20 cellular contexts compared by ENCODE assay signal in genomic region chr1:240786880-240787279, GRCh38.
A peak's percentile ranks its signal among the peaks of the same experiment; 100 is the strongest.
DNase-seq lines count a peak whose midpoint lies in the region; ATAC-seq, FAIRE-seq and TF ChIP-seq lines count a peak whose summit lies in the region.
"Had no signal": no experiment of that assay in that cellular context is flagged by ENCODE, and none has a peak within 500 bp of the region (broad histone marks: within the 10 kb centered on the region; RNA-seq: fewer than 3 reads in every experiment).

No MANE protein-coding gene starts in this region.

- CTCF ChIA-PET in Caco-2 (lab: Charles Lee): no interaction called here
- CTCF ChIA-PET in SK-N-SH (lab: Yijun Ruan, JAX): no interaction called here
- CTCF ChIA-PET in endothelial cell of umbilical vein (lab: Charles Lee): interaction anchor here (1.0 to 1.5 kb wide), 3 partner anchors 10 to 34 kb away, joined by 3 to 4 read pairs (median 3); no protein-coding TSS in a partner anchor

- H3K9me2 ChIP-seq in GM23248 (ENCODE audit: insufficient read depth) (no peaks in the 10 kb centered on the region), SK-N-SH (no peaks in the 10 kb centered on the region)

- H3K27me3 ChIP-seq in Caco-2 (replicated peaks; ENCODE audit: control insufficient read depth, insufficient read depth, low read length) (no peaks in the 10 kb centered on the region), GM23248 (replicated peaks; ENCODE audit: insufficient read depth) (no peaks in the 10 kb centered on the region), SK-N-SH (ENCODE audit: insufficient read depth) (no peaks in the 10 kb centered on the region), endothelial cell of umbilical vein (ENCODE audit: control insufficient read depth in 2 of 2, insufficient read depth in 2 of 2, low read length in 2 of 2) (no peaks in the 10 kb centered on the region)
- H3K27me3 ChIP-seq: BLaER1 treated with 17β-estradiol and CSF1 and Interleukin-3, amounts not matched to agents 10 nM and 100 nM had no signal

- dilution Hi-C loops in endothelial cell of umbilical vein (cut with MboI; ENCODE audit: extremely low pct_ligation_motif_present, low sequenced_read_pairs): no loop called here

- H2AFZ ChIP-seq in GM23248 (peak overlapping the region; percentile 35; the same call in 1 of the 2 replicates), SK-N-SH (ENCODE audit: low read depth) (no peak overlapping the region), endothelial cell of umbilical vein (ENCODE audit: low read depth, low read length) (peak overlapping the region; percentile 54)

- no peaks in the 10 kb centered on the region for H3K9me1 ChIP-seq in endothelial cell of umbilical vein (replicated peaks; ENCODE audit: control insufficient read depth, extremely low read depth, insufficient read depth, low read length)

- H4K20me1 ChIP-seq in GM23248 (ENCODE audit: insufficient read depth) (no peaks in the 10 kb centered on the region), SK-N-SH (ENCODE audit: insufficient read depth) (no peaks in the 10 kb centered on the region), endothelial cell of umbilical vein (replicated peaks; ENCODE audit: control insufficient read depth, extremely low read depth, insufficient read depth, low read length) (no peaks in the 10 kb centered on the region)
- H4K20me1 ChIP-seq: BLaER1 treated with 17β-estradiol and CSF1 and Interleukin-3, amounts not matched to agents 10 nM and 100 nM had no signal

- peaks cover 17% of the 10 kb centered on the region for H3K9me3 Mint-ChIP-seq in Caco-2 (ENCODE audit: unreplicated experiment)
- H3K9me3 Mint-ChIP-seq: CD4-positive, alpha-beta T cell; CD8-positive, alpha-beta T cell had no signal

- peaks cover 18% of the 10 kb centered on the region for H3K4me1 Mint-ChIP-seq in Caco-2 (ENCODE audit: low read depth, unreplicated experiment)
- H3K4me1 Mint-ChIP-seq: B cell had no signal

- no peak overlapping the region for H3K27ac Mint-ChIP-seq in Caco-2 (ENCODE audit: unreplicated experiment)
- H3K27ac Mint-ChIP-seq: B cell; CD4-positive, alpha-beta T cell; CD8-positive, alpha-beta T cell had no signal

- no peaks in the 10 kb centered on the region for H3K9me3 ChIP-seq in Caco-2
- no peaks in the 10 kb centered on the region for H3K9me3 ChIP-seq in GM23248 (ENCODE audit: low read depth)
- no peaks in the 10 kb centered on the region for H3K9me3 ChIP-seq in SK-N-SH
- H3K9me3 ChIP-seq in endothelial cell of umbilical vein (replicated peaks; ENCODE audit: control insufficient read depth, insufficient read depth, low read length): no peaks in the 10 kb centered on the region
- H3K9me3 ChIP-seq: A549; BLaER1 treated with 17β-estradiol and CSF1 and Interleukin-3, amounts not matched to agents 10 nM and 100 nM had no signal

- H3F3A ChIP-seq in GM23248 (ENCODE audit: insufficient read depth) (0 out of 2 replicates have a peak, but pooled peaks cover 6% of the 10 kb centered on the region), SK-N-SH (replicated peaks; ENCODE audit: insufficient read depth) (no peaks in the 10 kb centered on the region)

- H3K4me3 ChIP-seq in Caco-2 (ENCODE audit: low read depth, low read length) (no peak overlapping the region), GM23248 (no peak overlapping the region), SK-N-SH (ENCODE audit: low read depth in 2 of 2, low read length in 1 of 2) (no peak overlapping the region), endothelial cell of umbilical vein (replicated peaks in 1 of 3; ENCODE audit: insufficient read depth in 1 of 3, low read depth in 1 of 3, low read length in 3 of 3) (no peak overlapping the region)
- H3K4me3 ChIP-seq: A549; BLaER1 treated with 17β-estradiol and CSF1 and Interleukin-3, amounts not matched to agents 10 nM and 100 nM had no signal

- 35 to 43% methylated on average over 1 of the region's 1 CpG for WGBS in GM23248 (ENCODE audit: low coverage in 1 of 2, low lambda C conversion rate in 2 of 2, missing lambda C conversion rate in 2 of 2), 2 experiments
- WGBS in SK-N-SH (ENCODE audit: low lambda C conversion rate): 58% methylated on average over 1 of the region's 1 CpG

- H3K27ac ChIP-seq in GM23248 (no peak overlapping the region), SK-N-SH (ENCODE audit: low read depth in 2 of 2, low read length in 1 of 2) (no peak overlapping the region), endothelial cell of umbilical vein (ENCODE audit: insufficient read depth, low read depth, low read length) (peak overlapping the region; percentile 53)
- H3K27ac ChIP-seq: 22Rv1; A549; BLaER1 treated with 17β-estradiol and CSF1 and Interleukin-3, amounts not matched to agents 10 nM and 100 nM; C4-2B had no signal

- no peak for TF ChIP-seq RAD21 in SK-N-SH (IDR thresholded peaks at IDR 0.05; ENCODE audit: low read length)

- H3K36me3 Mint-ChIP-seq in Caco-2 (ENCODE audit: insufficient read depth, unreplicated experiment): peaks cover 7% of the 10 kb centered on the region
- H3K36me3 Mint-ChIP-seq: CD8-positive, alpha-beta T cell had no signal

- no peak for TF ChIP-seq POLR2A in endothelial cell of umbilical vein (IDR thresholded peaks at IDR 0.05; ENCODE audit: low read depth, low read length)

- in situ Hi-C loops in GM23248 (cut with MboI): no loop called here

- no peaks in the 10 kb centered on the region for H3K27me3 Mint-ChIP-seq in Caco-2 (ENCODE audit: insufficient read depth, unreplicated experiment)
- H3K27me3 Mint-ChIP-seq: B cell; CD4-positive, alpha-beta T cell had no signal

- H3K4me2 ChIP-seq in GM23248 (ENCODE audit: unreplicated experiment): no peak overlapping the region
- 0 out of 2 replicates have a peak overlapping the region, but pooled peaks have one; percentile 15 for H3K4me2 ChIP-seq in SK-N-SH
- H3K4me2 ChIP-seq in endothelial cell of umbilical vein (ENCODE audit: insufficient read depth, low read length): peak overlapping the region; percentile 67
- H3K4me2 ChIP-seq: A549; BLaER1 treated with 17β-estradiol and CSF1 and Interleukin-3, amounts not matched to agents 10 nM and 100 nM had no signal

- BruUV-seq in Caco-2 (replicated peaks; lab: Mats Ljungman, UMichigan): no TSS peak
- no TSS peak for BruUV-seq in endothelial cell of umbilical vein (replicated peaks; lab: Mats Ljungman, UMichigan)

- DNase-seq in Caco-2: no peak
- no peak for DNase-seq in GM23248
- no peak for DNase-seq in SK-N-SH
- peak; percentile 60 for DNase-seq in endothelial cell of umbilical vein (ENCODE audit: low read depth, low spot score)
- DNase-seq in foreskin melanocyte: no peak
- no peak for DNase-seq in NCI-H1417 (lab: John Stamatoyannopoulos, UW)
- DNase-seq: AML-193; CD4-positive, alpha-beta T cell; CD8-positive, alpha-beta T cell; DMS79 treated with DMSO at 0.1 percent for 48 hours; GF-D8 had no signal

- POLR2A ChIA-PET in Caco-2 (lab: Charles Lee) (no interaction called here), SK-N-SH (lab: Yijun Ruan, JAX) (no interaction called here), endothelial cell of umbilical vein (lab: Charles Lee) (no interaction called here)

- H3K36me3 ChIP-seq in Caco-2 (ENCODE audit: control insufficient read depth, insufficient read depth, low read length): no peaks in the 10 kb centered on the region
- no peaks in the 10 kb centered on the region for H3K36me3 ChIP-seq in GM23248 (ENCODE audit: low read depth)
- H3K36me3 ChIP-seq in SK-N-SH (replicated peaks in 1 of 2; ENCODE audit: control insufficient read depth in 1 of 2, insufficient read depth in 2 of 2, low read length in 1 of 2): no peaks in the 10 kb centered on the region
- no peaks in the 10 kb centered on the region for H3K36me3 ChIP-seq in endothelial cell of umbilical vein (ENCODE audit: control insufficient read depth in 2 of 2, extremely low read depth in 1 of 2, insufficient read depth in 2 of 2, low read length in 2 of 2)
- H3K36me3 ChIP-seq: BLaER1 treated with 17β-estradiol and CSF1 and Interleukin-3, amounts not matched to agents 10 nM and 100 nM had no signal

- ATAC-seq in HG02588 (IDR thresholded peaks at IDR 0.05; ENCODE audit: unreplicated experiment): no peak
- ATAC-seq: A549; CD8-positive, alpha-beta T cell had no signal

- H3K9ac ChIP-seq in GM23248 (no peak overlapping the region), SK-N-SH (no peak overlapping the region), endothelial cell of umbilical vein (replicated peaks; ENCODE audit: extremely low read depth, insufficient read depth, low read length) (peak overlapping the region; percentile 23)
- H3K9ac ChIP-seq: BLaER1 treated with 17β-estradiol and CSF1 and Interleukin-3, amounts not matched to agents 10 nM and 100 nM had no signal

- H3K4me1 ChIP-seq in Caco-2 (peaks cover 43% of the 10 kb centered on the region), GM23248 (ENCODE audit: insufficient read depth) (peaks cover 11% of the 10 kb centered on the region), SK-N-SH (ENCODE audit: control insufficient read depth in 1 of 2, insufficient read depth in 2 of 2, low read depth in 1 of 2, low read length in 1 of 2) (no peaks in the 10 kb centered on the region; a peak in 1 of 4 replicates), endothelial cell of umbilical vein (ENCODE audit: control insufficient read depth, extremely low read depth, insufficient read depth, low read length) (peaks cover 18% of the 10 kb centered on the region)
- H3K4me1 ChIP-seq: BLaER1 treated with 17β-estradiol and CSF1 and Interleukin-3, amounts not matched to agents 10 nM and 100 nM had no signal

- TF ChIP-seq EP300 in SK-N-SH (IDR thresholded peaks at IDR 0.05; ENCODE audit: borderline replicate concordance in 1 of 2, low read depth in 1 of 2, low read length in 1 of 2): no peak

- H3K4me3 Mint-ChIP-seq in Caco-2 (ENCODE audit: unreplicated experiment): peak overlapping the region; percentile 33
- H3K4me3 Mint-ChIP-seq: B cell; CD4-positive, alpha-beta T cell; CD8-positive, alpha-beta T cell had no signal

- intact Hi-C loops in Caco-2 (cut with micrococcal nuclease; ENCODE audit: unreplicated experiment) (no loop called here), endothelial cell of umbilical vein (cut with micrococcal nuclease) (loop anchor here (2.0 kb wide), 2 partner anchors 14 to 20 kb away; no protein-coding TSS in a partner anchor)

- TF ChIP-seq CTCF in Caco-2 (IDR thresholded peaks at IDR 0.05; ENCODE audit: insufficient read depth in 1 of 2, low read depth in 1 of 2, low read length in 1 of 2, severe bottlenecking in 1 of 2, unreplicated experiment in 1 of 2) (no peak), SK-N-SH (IDR thresholded peaks at IDR 0.05) (no peak), endothelial cell of umbilical vein (IDR thresholded peaks at IDR 0.05; ENCODE audit: extremely low read depth in 1 of 2, insufficient read depth in 1 of 2, low read depth in 1 of 2, low read length in 2 of 2) (no peak)

- peak; percentile 42 for FAIRE-seq in endothelial cell of umbilical vein (lab: Jason Lieb, UNC)
- FAIRE-seq: A549, G401.6, GM12891, GM19239 had no signal

- H3K79me2 ChIP-seq in GM23248 (ENCODE audit: insufficient read depth) (no peaks in the 10 kb centered on the region), SK-N-SH (ENCODE audit: insufficient read depth) (no peaks in the 10 kb centered on the region), endothelial cell of umbilical vein (ENCODE audit: control insufficient read depth, insufficient read depth, low read length) (no peaks in the 10 kb centered on the region)

TF ChIP-seq in SK-N-SH, 30 proteins besides CTCF, POLR2A, EP300 and RAD21 (continues in another document):
- TF ChIP-seq RCOR1 (IDR thresholded peaks at IDR 0.05; ENCODE audit: low read length): no peak

TF ChIP-seq in endothelial cell of umbilical vein, 7 proteins besides CTCF, POLR2A, EP300 and RAD21 (continues in another document):
- no peak for TF ChIP-seq MYC (IDR thresholded peaks at IDR 0.05; ENCODE audit: low read depth, low read length)
